In the genomic region with DNA sequence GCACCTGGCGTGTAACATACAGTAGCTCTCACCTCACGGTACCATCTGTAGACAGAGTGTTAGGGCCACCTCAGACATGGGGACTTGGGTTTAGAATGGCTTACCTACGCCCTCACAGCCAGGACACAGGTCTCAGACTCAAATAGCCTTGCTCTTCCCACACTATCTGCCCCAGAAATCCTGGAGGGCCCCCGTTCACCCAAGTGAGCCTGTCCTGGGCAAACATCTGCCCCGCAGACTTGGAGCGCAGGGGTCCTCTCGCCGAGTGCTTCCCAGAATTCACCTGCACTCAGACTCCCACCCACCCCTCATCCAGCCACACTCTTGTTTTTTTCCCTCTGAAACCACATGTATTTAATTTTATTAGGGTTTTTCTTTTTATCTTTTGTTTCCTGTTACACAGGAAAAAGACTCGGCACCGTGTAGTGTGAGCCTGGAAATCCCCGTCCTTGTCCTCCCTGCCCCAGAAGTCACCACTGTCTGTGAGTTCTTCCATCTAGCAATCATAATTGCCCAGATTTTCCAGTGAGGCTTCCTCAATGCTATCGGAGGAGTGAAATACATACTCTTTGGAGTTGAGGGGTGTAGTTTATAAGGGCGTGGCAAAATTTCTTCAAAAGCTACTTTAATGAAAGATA, we compare ENCODE assay signal across 19 cellular contexts. TPM values are rescaled to one million over a fixed set of nuclear protein-coding genes. Genes with fewer than 3 reads are reported as not detected.
DNase-seq lines count a peak whose midpoint lies in the region; ATAC-seq and TF ChIP-seq lines count a peak whose summit lies in the region.
"Had no signal": no experiment of that assay in that cellular context is flagged by ENCODE, and none has a peak within 500 bp of the region (broad histone marks: within the 10 kb centered on the region; RNA-seq: fewer than 3 reads in every experiment).

No MANE protein-coding gene starts in this region.

- peaks cover 30% of the 10 kb centered on the region for H3K4me1 Mint-ChIP-seq in central memory CD8-positive, alpha-beta T cell
- peaks cover 15% of the 10 kb centered on the region for H3K4me1 Mint-ChIP-seq in stimulated activated memory B cell treated with anti-CD40 and anti-IgM and Interleukin-4, amounts not matched to agents 10 μg/mL and 1 μg/mL and 100 μg/mL, for 72 hours

- peaks cover 15 to 60% (median 38%) of the 10 kb centered on the region in 4 donors for H3K36me3 ChIP-seq in upper lobe of left lung

- H3K27me3 ChIP-seq in upper lobe of left lung: no peaks in the 10 kb centered on the region
- H3K27me3 ChIP-seq: brain microvascular endothelial cell had no signal

- H3K36me3 Mint-ChIP-seq in central memory CD8-positive, alpha-beta T cell (ENCODE audit: insufficient read depth): peaks cover 20% of the 10 kb centered on the region
- H3K36me3 Mint-ChIP-seq in stimulated activated memory B cell treated with anti-CD40 and anti-IgM and Interleukin-4, amounts not matched to agents 10 μg/mL and 1 μg/mL and 100 μg/mL, for 72 hours: peaks cover 37% of the 10 kb centered on the region

- no peaks in the 10 kb centered on the region for H3K9me3 ChIP-seq in upper lobe of left lung

- no peak for TF ChIP-seq EP300 in upper lobe of left lung (IDR thresholded peaks at IDR 0.05)

- ATAC-seq in central memory CD8-positive, alpha-beta T cell (replicated peaks; ENCODE audit: extremely low read depth, poor library complexity, severe bottlenecking): peak; percentile 80
- no peak for ATAC-seq in stimulated activated memory B cell treated with anti-CD40 and anti-IgM and Interleukin-4, amounts not matched to agents 10 μg/mL and 1 μg/mL and 100 μg/mL, for 72 hours
- no peak for ATAC-seq in upper lobe of left lung (ENCODE audit: low FRiP score in 2 of 2)

- H3K27ac Mint-ChIP-seq in central memory CD8-positive, alpha-beta T cell (ENCODE audit: low read depth): peak overlapping the region; percentile 97
- peak overlapping the region; percentile 52 for H3K27ac Mint-ChIP-seq in stimulated activated memory B cell treated with anti-CD40 and anti-IgM and Interleukin-4, amounts not matched to agents 10 μg/mL and 1 μg/mL and 100 μg/mL, for 72 hours
- H3K27ac Mint-ChIP-seq: activated naive CD8-positive, alpha-beta T cell treated with anti-CD3 and anti-CD28 coated beads, Interleukin-2, amount 10 ng/mL, durations not matched to agents 7 days and 5 days; dendritic cell treated with granulocyte-macrophage colony-stimulating factor and Interleukin-4, amounts not matched to agents 40 ng/mL and 50 ng/mL, for 4 days had no signal

- peaks cover 0 to 7% (median 2%) of the 10 kb centered on the region in 4 donors for H3K4me1 ChIP-seq in upper lobe of left lung

- H3K9me3 Mint-ChIP-seq in central memory CD8-positive, alpha-beta T cell: no peaks in the 10 kb centered on the region
- no peaks in the 10 kb centered on the region for H3K9me3 Mint-ChIP-seq in stimulated activated memory B cell treated with anti-CD40 and anti-IgM and Interleukin-4, amounts not matched to agents 10 μg/mL and 1 μg/mL and 100 μg/mL, for 72 hours
- H3K9me3 Mint-ChIP-seq: activated naive CD8-positive, alpha-beta T cell treated with anti-CD3 and anti-CD28 coated beads, Interleukin-2, amount 10 ng/mL, durations not matched to agents 7 days and 5 days; dendritic cell treated with granulocyte-macrophage colony-stimulating factor and Interleukin-4, amounts not matched to agents 40 ng/mL and 50 ng/mL, for 4 days; type B pancreatic cell had no signal

- peak overlapping the region; percentile 54 for H3K4me3 Mint-ChIP-seq in central memory CD8-positive, alpha-beta T cell
- no peak overlapping the region for H3K4me3 Mint-ChIP-seq in stimulated activated memory B cell treated with anti-CD40 and anti-IgM and Interleukin-4, amounts not matched to agents 10 μg/mL and 1 μg/mL and 100 μg/mL, for 72 hours
- H3K4me3 Mint-ChIP-seq: activated naive CD8-positive, alpha-beta T cell treated with anti-CD3 and anti-CD28 coated beads, Interleukin-2, amount 10 ng/mL, durations not matched to agents 7 days and 5 days; dendritic cell treated with granulocyte-macrophage colony-stimulating factor and Interleukin-4, amounts not matched to agents 40 ng/mL and 50 ng/mL, for 4 days; type B pancreatic cell had no signal

- H3K27me3 Mint-ChIP-seq in central memory CD8-positive, alpha-beta T cell: no peaks in the 10 kb centered on the region
- H3K27me3 Mint-ChIP-seq in stimulated activated memory B cell treated with anti-CD40 and anti-IgM and Interleukin-4, amounts not matched to agents 10 μg/mL and 1 μg/mL and 100 μg/mL, for 72 hours: no peaks in the 10 kb centered on the region
- H3K27me3 Mint-ChIP-seq: activated naive CD8-positive, alpha-beta T cell treated with anti-CD3 and anti-CD28 coated beads, Interleukin-2, amount 10 ng/mL, durations not matched to agents 7 days and 5 days; type B pancreatic cell had no signal

- no peak for TF ChIP-seq POLR2A in upper lobe of left lung (IDR thresholded peaks at IDR 0.05)

- 83% methylated on average over 12 to 13 of the region's 13 CpGs for WGBS in upper lobe of left lung, 2 donors

- TF ChIP-seq CTCF in upper lobe of left lung (IDR thresholded peaks at IDR 0.05): no peak

- peak; percentile 34 for DNase-seq in stimulated activated CD4-positive, alpha-beta T cell treated with anti-CD3 and anti-CD28 coated beads, Interleukin-4, amount 100 ng/mL, for 24 hours
- DNase-seq in stimulated activated CD4-positive, alpha-beta T cell treated with anti-CD3 and anti-CD28 coated beads, Interleukin-12 subunit alpha, Interleukin-12 subunit beta, amount 100 ng/mL, for 4 hours: no peak
- DNase-seq in T-helper 9 cell: peak; percentile 27
- peak in 1 of 2 donors; percentile 19 for DNase-seq in central memory CD8-positive, alpha-beta T cell (ENCODE audit: low spot score in 2 of 2)
- no peak for DNase-seq in upper lobe of left lung
- no peak for DNase-seq in retina
- no peak for DNase-seq in NCI-H1930 (lab: John Stamatoyannopoulos, UW)
- DNase-seq: activated naive CD8-positive, alpha-beta T cell treated with anti-CD3 and anti-CD28 coated beads, Interleukin-2, amount 10 ng/mL, durations not matched to agents 7 days and 5 days; brain microvascular endothelial cell; DMS153; GOT3; IMR-90; MM.1S; NCI-H187; NCI-H446; SHP77 treated with DMSO at 0.1 percent for 48 hours had no signal

- no peak overlapping the region for H3K4me3 ChIP-seq in upper lobe of left lung

- H3K27ac ChIP-seq in upper lobe of left lung: no peak overlapping the region
- H3K27ac ChIP-seq: brain microvascular endothelial cell had no signal

RNA-seq across cellular contexts. Expression of gene MAP1LC3A, which starts 17.1 kb away (rescaled TPM):
- total RNA-seq in upper lobe of left lung: 100 to 1,000 TPM in 1 of 6 donors, 10 to 100 TPM in 5; 41.9 to 148 (median 71.8) TPM

RNA-seq across cellular contexts. Expression of gene DYNLRB1, which starts 25.2 kb away (rescaled TPM):
- total RNA-seq in upper lobe of left lung: 100 to 1,000 TPM in 5 of 6 donors, 10 to 100 TPM in 1; 77.5 to 156 (median 122) TPM

Comparison
In these comparisons a context has a peak if more than half of its experiments do, and no peak if none do; other contexts are left out.
1. DNase-seq: peak in stimulated activated CD4-positive, alpha-beta T cell treated with anti-CD3 and anti-CD28 coated beads, Interleukin-4, amount 100 ng/mL, for 24 hours (single experiment) and T-helper 9 cell (single experiment); none in stimulated activated CD4-positive, alpha-beta T cell treated with anti-CD3 and anti-CD28 coated beads, Interleukin-12 subunit alpha, Interleukin-12 subunit beta, amount 100 ng/mL, for 4 hours (single experiment), upper lobe of left lung (0 of 2), retina (single experiment) and NCI-H1930 (0 of 2).